Comparison of ENCODE assay signal across 17 cellular contexts in the genomic region with DNA sequence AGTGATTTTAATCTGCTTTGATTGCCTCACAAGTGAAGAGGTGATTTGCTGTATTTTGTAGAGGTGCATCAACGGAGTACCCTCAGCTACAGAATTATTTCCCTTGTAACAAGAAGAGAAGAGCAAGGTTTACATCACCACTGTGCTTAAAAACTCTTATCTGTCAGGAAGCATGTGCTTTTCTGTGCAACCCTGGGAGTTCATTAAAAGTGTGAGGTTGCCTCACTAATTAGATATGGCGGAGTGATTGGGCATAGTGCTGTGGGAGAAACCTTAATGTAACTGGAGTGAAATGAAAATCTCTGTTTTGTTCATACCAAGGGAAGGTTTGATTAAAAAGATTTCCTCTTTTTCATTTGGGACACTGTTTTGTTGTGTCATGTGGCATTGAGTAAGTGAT.
"Had no signal": no experiment of that assay in that cellular context is flagged by ENCODE, and none has a peak within 500 bp of the region (broad histone marks: within the 10 kb centered on the region; RNA-seq: fewer than 3 reads in every experiment).

No MANE protein-coding gene starts in this region.

- ATAC-seq: heart left ventricle; mucosa of descending colon; naive thymus-derived CD8-positive, alpha-beta T cell had no signal

- H3K4me3 Mint-ChIP-seq: naive thymus-derived CD8-positive, alpha-beta T cell had no signal

- H3K27ac ChIP-seq: colonic mucosa, heart left ventricle, neutrophil, right atrium auricular region, sigmoid colon, skin epidermis had no signal

- FAIRE-seq: frontal cortex, islet of Langerhans had no signal

- H3K27me3 Mint-ChIP-seq: naive thymus-derived CD8-positive, alpha-beta T cell had no signal

- H3K4me3 ChIP-seq: colonic mucosa, heart left ventricle, mucosa of descending colon, right atrium auricular region, sigmoid colon, skin epidermis had no signal

- DNase-seq: colonic mucosa; dermis blood vessel endothelial cell; heart left ventricle; hypothalamus; kidney glomerular epithelial cell; mammary epithelial cell; mucosa of descending colon; naive thymus-derived CD8-positive, alpha-beta T cell; sigmoid colon; stimulated activated CD4-positive, alpha-beta T cell treated with anti-CD3 and anti-CD28 coated beads, Interleukin-12 subunit alpha, Interleukin-12 subunit beta, amount 100 ng/mL, for 4 hours; stimulated activated naive CD4-positive, alpha-beta T cell treated with Interleukin-2 at 50 U/mL for 16 hours; trophoblast cell had no signal

- H3K27me3 ChIP-seq: colonic mucosa, heart left ventricle, neutrophil, right atrium auricular region, sigmoid colon had no signal

- H3K36me3 ChIP-seq: colonic mucosa, heart left ventricle, neutrophil, right atrium auricular region, sigmoid colon had no signal

- H3K9me3 ChIP-seq: colonic mucosa, heart left ventricle, mucosa of descending colon, neutrophil, right atrium auricular region, sigmoid colon had no signal

- H3K4me1 ChIP-seq: colonic mucosa had no signal
